In genomic region chr4:110020139-110020538, GRCh38 we compare ENCODE assay signal across 1 cellular context.
TF ChIP-seq lines count a peak whose summit lies in the region.

No MANE protein-coding gene starts in this region.

TF ChIP-seq in A549, 52 proteins besides CTCF, POLR2A, EP300 and RAD21 (continued from another document):
- no peak for TF ChIP-seq NR3C1 (IDR thresholded peaks at IDR 0.05)
- TF ChIP-seq SREBF2 (IDR thresholded peaks at IDR 0.05), result no peak
- no peak for TF ChIP-seq HES2 (IDR thresholded peaks at IDR 0.05)
- TF ChIP-seq EHMT2 (IDR thresholded peaks at IDR 0.05; ENCODE audit: low read depth), result no peak
- no peak for TF ChIP-seq ZC3H11A (IDR thresholded peaks at IDR 0.05)
TF ChIP-seq in A549: peak in this region for 0.
